ENCODE assay signal across 23 cellular contexts in genomic region chr12:22505826-22506225, GRCh38. TPM values are rescaled to one million over a fixed set of nuclear protein-coding genes. Genes with fewer than 3 reads are reported as not detected.
DNase-seq lines count a peak whose midpoint lies in the region; ATAC-seq and TF ChIP-seq lines count a peak whose summit lies in the region.
"Had no signal": no experiment of that assay in that cellular context is flagged by ENCODE, and none has a peak within 500 bp of the region (broad histone marks: within the 10 kb centered on the region; RNA-seq: fewer than 3 reads in every experiment).

No MANE protein-coding gene starts in this region.

- H2BK12ac ChIP-seq in H9 (ENCODE audit: insufficient read length, low read depth, low read length): no peak overlapping the region

- DNase-seq in H9 (no peak), SJCRH30 (peak; percentile 59 to 80), myocyte (ENCODE audit: low read depth) (peak; percentile 62), progenitor cell of endocrine pancreas (ENCODE audit: low spot score, unreplicated experiment) (no peak), heart right ventricle (no peak)
- DNase-seq in naive thymus-derived CD4-positive, alpha-beta T cell: no peak
- DNase-seq: 8988T; ACHN; AML-193; BE2C; CD4-positive, alpha-beta T cell; CD8-positive, alpha-beta memory T cell; DMS 273 treated with DMSO at 0.1 percent for 48 hours; DMS79; EL; GDM1; H7 had no signal

- no peaks in the 10 kb centered on the region for H3K23me2 ChIP-seq in H9 (ENCODE audit: insufficient read length, low read depth, low read length, poor library complexity, severe bottlenecking)

- H3K4me3 ChIP-seq in SJCRH30: no peak overlapping the region
- H3K4me3 ChIP-seq in naive thymus-derived CD4-positive, alpha-beta T cell (ENCODE audit: low read length): no peak overlapping the region
- H3K4me3 ChIP-seq in heart right ventricle: no peak overlapping the region
- H3K4me3 ChIP-seq: A549; BLaER1 treated with 17β-estradiol and CSF1 and Interleukin-3, amounts not matched to agents 10 nM and 100 nM; GM12878 had no signal

- no peak overlapping the region for H2BK20ac ChIP-seq in H9 (ENCODE audit: low read depth, low read length, poor library complexity, severe bottlenecking)

- WGBS in H9 (ENCODE audit: extremely low coverage, insufficient read length, low lambda C conversion rate): no CpG with 5 or more reads among the region's 2 CpGs
- 94 to 96% methylated on average over 2 of the region's 2 CpGs for WGBS in heart right ventricle, 2 donors

- TF ChIP-seq CTCF in H9 (conservative IDR thresholded peaks at IDR 0.05) (no peak), progenitor cell of endocrine pancreas (IDR thresholded peaks at IDR 0.05; ENCODE audit: unreplicated experiment) (no peak), heart right ventricle (IDR thresholded peaks at IDR 0.05) (no peak)

- H3K4me2 ChIP-seq in H9 (ENCODE audit: insufficient read depth, insufficient read length, low read length): no peak overlapping the region
- H3K4me2 ChIP-seq: A549; BLaER1 treated with 17β-estradiol and CSF1 and Interleukin-3, amounts not matched to agents 10 nM and 100 nM had no signal

- H3K27ac ChIP-seq in H9 (ENCODE audit: insufficient read length, low read depth, low read length): no peak overlapping the region
- peak overlapping the region; percentile 42 for H3K27ac ChIP-seq in SJCRH30
- no peak overlapping the region for H3K27ac ChIP-seq in naive thymus-derived CD4-positive, alpha-beta T cell (ENCODE audit: low read depth, low read length)
- no peak overlapping the region for H3K27ac ChIP-seq in heart right ventricle
- H3K27ac ChIP-seq: A549; BLaER1 treated with 17β-estradiol and CSF1 and Interleukin-3, amounts not matched to agents 10 nM and 100 nM had no signal

- H3K27ac Mint-ChIP-seq in H9 (peak overlapping the region in 2 of 3 experiments; percentile 64 to 72; a peak in 3 of 7 replicates), progenitor cell of endocrine pancreas (peak overlapping the region; percentile 44)
- no peak overlapping the region for H3K27ac Mint-ChIP-seq in naive thymus-derived CD4-positive, alpha-beta T cell
- H3K27ac Mint-ChIP-seq: CD14-positive monocyte; CD4-positive, alpha-beta T cell; CD8-positive, alpha-beta memory T cell had no signal

- no peak overlapping the region for H3K14ac ChIP-seq in H9 (ENCODE audit: insufficient read depth, low read length)

- no peaks in the 10 kb centered on the region for H3K79me2 ChIP-seq in H9 (ENCODE audit: insufficient read depth, low read length)

- H2BK120ac ChIP-seq in H9 (ENCODE audit: low read depth, low read length, poor library complexity, severe bottlenecking): no peak overlapping the region

- H3K9me3 Mint-ChIP-seq in H9: no peaks in the 10 kb centered on the region
- no peaks in the 10 kb centered on the region for H3K9me3 Mint-ChIP-seq in progenitor cell of endocrine pancreas (ENCODE audit: low read depth)
- no peaks in the 10 kb centered on the region for H3K9me3 Mint-ChIP-seq in naive thymus-derived CD4-positive, alpha-beta T cell
- H3K9me3 Mint-ChIP-seq: CD14-positive monocyte; CD4-positive, alpha-beta T cell; CD8-positive, alpha-beta memory T cell had no signal

- H4K91ac ChIP-seq in H9 (ENCODE audit: insufficient read length, low read depth, low read length): no peak overlapping the region

- H3K23ac ChIP-seq in H9 (ENCODE audit: insufficient read length, low read depth, low read length): no peak overlapping the region

- no peaks in the 10 kb centered on the region for H3K27me3 Mint-ChIP-seq in H9 (ENCODE audit: low read depth)
- H3K27me3 Mint-ChIP-seq in progenitor cell of endocrine pancreas: no peaks in the 10 kb centered on the region
- no peaks in the 10 kb centered on the region for H3K27me3 Mint-ChIP-seq in naive thymus-derived CD4-positive, alpha-beta T cell
- H3K27me3 Mint-ChIP-seq: CD4-positive, alpha-beta T cell; CD8-positive, alpha-beta memory T cell had no signal

- POLR2A ChIA-PET in naive thymus-derived CD4-positive, alpha-beta T cell (lab: Charles Lee): no interaction called here

- H4K20me1 ChIP-seq in H9 (ENCODE audit: control insufficient read depth, insufficient read depth, insufficient read length): no peaks in the 10 kb centered on the region
- H4K20me1 ChIP-seq: BLaER1 treated with 17β-estradiol and CSF1 and Interleukin-3, amounts not matched to agents 10 nM and 100 nM had no signal

- no peaks in the 10 kb centered on the region for H3K27me3 ChIP-seq in H9 (ENCODE audit: insufficient read depth, low read length)
- no peaks in the 10 kb centered on the region for H3K27me3 ChIP-seq in SJCRH30
- no peaks in the 10 kb centered on the region for H3K27me3 ChIP-seq in naive thymus-derived CD4-positive, alpha-beta T cell (ENCODE audit: control insufficient read depth in 2 of 2, insufficient read depth in 2 of 2, low read length in 2 of 2)
- no peaks in the 10 kb centered on the region for H3K27me3 ChIP-seq in heart right ventricle
- H3K27me3 ChIP-seq: BE2C; BLaER1 treated with 17β-estradiol and CSF1 and Interleukin-3, amounts not matched to agents 10 nM and 100 nM had no signal

- H2AFZ ChIP-seq in H9 (ENCODE audit: low read length): no peak overlapping the region

- H3K56ac ChIP-seq in H9 (ENCODE audit: insufficient read length, low read depth, low read length): no peak overlapping the region

- no peaks in the 10 kb centered on the region for H3K79me1 ChIP-seq in H9 (ENCODE audit: insufficient read depth, low read depth, low read length, poor library complexity, severe bottlenecking)

- CTCF ChIA-PET in naive thymus-derived CD4-positive, alpha-beta T cell (lab: Charles Lee): interaction anchor here (0.7 to 1.6 kb wide), 2 partner anchors 24 to 51 kb away, joined by 6 to 7 read pairs; no protein-coding TSS in a partner anchor

- H3K4ac ChIP-seq in H9 (ENCODE audit: low read depth, low read length): no peak overlapping the region

- no peaks in the 10 kb centered on the region for H3K9me3 ChIP-seq in H9 (ENCODE audit: control insufficient read depth, low read depth, low read length)
- H3K9me3 ChIP-seq in SJCRH30 (replicated peaks): no peaks in the 10 kb centered on the region
- H3K9me3 ChIP-seq in naive thymus-derived CD4-positive, alpha-beta T cell (ENCODE audit: control insufficient read depth in 2 of 3, low read length in 3 of 3): no peaks in the 10 kb centered on the region
- H3K9me3 ChIP-seq in heart right ventricle: no peaks in the 10 kb centered on the region
- H3K9me3 ChIP-seq: A549; BE2C; BLaER1 treated with 17β-estradiol and CSF1 and Interleukin-3, amounts not matched to agents 10 nM and 100 nM had no signal

- H3K4me1 ChIP-seq in H9 (ENCODE audit: insufficient read depth, low read length): no peaks in the 10 kb centered on the region
- H3K4me1 ChIP-seq in SJCRH30: peaks cover 5% of the 10 kb centered on the region
- H3K4me1 ChIP-seq in naive thymus-derived CD4-positive, alpha-beta T cell (ENCODE audit: control insufficient read depth in 2 of 2, insufficient read depth in 2 of 2, low read length in 2 of 2): no peaks in the 10 kb centered on the region
- no peaks in the 10 kb centered on the region for H3K4me1 ChIP-seq in heart right ventricle
- H3K4me1 ChIP-seq: A549; BE2C; BLaER1 treated with 17β-estradiol and CSF1 and Interleukin-3, amounts not matched to agents 10 nM and 100 nM had no signal

- no peak overlapping the region for H2BK5ac ChIP-seq in H9 (ENCODE audit: insufficient read length, low read length)

- H3K18ac ChIP-seq in H9 (ENCODE audit: insufficient read length, low read depth, low read length): no peak overlapping the region

- intact Hi-C loops in naive thymus-derived CD4-positive, alpha-beta T cell (cut with micrococcal nuclease): no loop called here
- intact Hi-C loops in heart right ventricle (cut with DNase I): no loop called here

- no peak for ATAC-seq in GM21825 (IDR thresholded peaks at IDR 0.05; ENCODE audit: unreplicated experiment)
- no peak for ATAC-seq in naive thymus-derived CD4-positive, alpha-beta T cell
- ATAC-seq in heart right ventricle: no peak
- ATAC-seq: A549, GM12878, HCT116 had no signal

- peaks cover 0 to 19% (median 8%) of the 10 kb centered on the region in 3 experiments; a peak in 5 of 7 replicates for H3K36me3 Mint-ChIP-seq in H9 (ENCODE audit: insufficient read depth in 1 of 3, low read depth in 3 of 3)
- H3K36me3 Mint-ChIP-seq in progenitor cell of endocrine pancreas (ENCODE audit: insufficient read depth): peaks cover 28% of the 10 kb centered on the region
- peaks cover 4 to 45% (median 21%) of the 10 kb centered on the region in 5 donors for H3K36me3 Mint-ChIP-seq in naive thymus-derived CD4-positive, alpha-beta T cell

- peaks cover 11% of the 10 kb centered on the region for H3K36me3 ChIP-seq in SJCRH30
- H3K36me3 ChIP-seq in naive thymus-derived CD4-positive, alpha-beta T cell (ENCODE audit: control insufficient read depth in 2 of 3, insufficient read depth in 3 of 3, low read length in 3 of 3): peaks cover 0 to 14% (median 7%) of the 10 kb centered on the region in 3 experiments
- peaks cover 0 to 84% (median 24%) of the 10 kb centered on the region in 9 donors for H3K36me3 ChIP-seq in heart right ventricle

- H3K4me1 Mint-ChIP-seq in H9 (no peaks in the 10 kb centered on the region), progenitor cell of endocrine pancreas (ENCODE audit: low read depth) (peaks cover 6% of the 10 kb centered on the region)
- no peaks in the 10 kb centered on the region for H3K4me1 Mint-ChIP-seq in naive thymus-derived CD4-positive, alpha-beta T cell
- H3K4me1 Mint-ChIP-seq: CD8-positive, alpha-beta memory T cell had no signal

- H2BK15ac ChIP-seq in H9 (ENCODE audit: low read depth, low read length): no peak overlapping the region

- no peak overlapping the region for H2AK5ac ChIP-seq in H9 (ENCODE audit: insufficient read length, low read length)

- H3K4me3 Mint-ChIP-seq in H9: no peak overlapping the region
- H3K4me3 Mint-ChIP-seq in progenitor cell of endocrine pancreas (ENCODE audit: low read depth): no peak overlapping the region
- H3K4me3 Mint-ChIP-seq in naive thymus-derived CD4-positive, alpha-beta T cell: no peak overlapping the region
- H3K4me3 Mint-ChIP-seq: CD14-positive monocyte; CD4-positive, alpha-beta T cell; CD8-positive, alpha-beta memory T cell had no signal

- H4K8ac ChIP-seq in H9 (replicated peaks; ENCODE audit: insufficient read length, low read depth, low read length): no peak overlapping the region

- H3T11ph ChIP-seq in H9 (ENCODE audit: low read length): no peak overlapping the region

- H4K5ac ChIP-seq in H9 (ENCODE audit: insufficient read length, low read depth, low read length): no peak overlapping the region

- no peak overlapping the region for H3K9ac ChIP-seq in H9 (ENCODE audit: extremely low read depth, insufficient read length, low read length)
- H3K9ac ChIP-seq: BLaER1 treated with 17β-estradiol and CSF1 and Interleukin-3, amounts not matched to agents 10 nM and 100 nM had no signal

RNA-seq across cellular contexts. Expression of gene C2CD5, which starts 38.5 kb away (rescaled TPM):
- total RNA-seq in H9 (2021): 35.4 and 36.9 TPM in 2 replicates
- 23.5 and 28.9 TPM in 2 replicates for total RNA-seq in SJCRH30 (2014; rRNA removed; shearing (Covaris generic))
- 7.9 and 10.2 TPM in 2 replicates for total RNA-seq in myocyte
- polyA plus RNA-seq in myocyte (2012): 5.6 TPM
- total RNA-seq in progenitor cell of endocrine pancreas: 115 and 122 TPM in 2 replicates
- 10 to 100 TPM; 31.5 to 58.9 (median 47.1) TPM for total RNA-seq in naive thymus-derived CD4-positive, alpha-beta T cell
- 10 to 100 TPM; 13.2 to 24.7 TPM for polyA plus RNA-seq in naive thymus-derived CD4-positive, alpha-beta T cell
- 10 to 100 TPM; 14.3 to 30.2 (median 20.2) TPM for total RNA-seq in heart right ventricle
- polyA plus RNA-seq in heart right ventricle: 10 to 100 TPM in 1 of 2 donors, 1 to 10 TPM in 1; 5.0 to 26.4 TPM

Comparison
In these comparisons a context has a peak if more than half of its experiments do, and no peak if none do; other contexts are left out.
1. DNase-seq: peak in SJCRH30 (2 of 2) and myocyte (single experiment); none in H9 (single experiment), progenitor cell of endocrine pancreas (single experiment), naive thymus-derived CD4-positive, alpha-beta T cell (0 of 9) and heart right ventricle (0 of 2).
2. H3K27ac Mint-ChIP-seq: peak in H9 (2 of 3) and progenitor cell of endocrine pancreas (single experiment); none in naive thymus-derived CD4-positive, alpha-beta T cell (0 of 9).